1 cellular context compared by ENCODE assay signal in the genomic region with DNA sequence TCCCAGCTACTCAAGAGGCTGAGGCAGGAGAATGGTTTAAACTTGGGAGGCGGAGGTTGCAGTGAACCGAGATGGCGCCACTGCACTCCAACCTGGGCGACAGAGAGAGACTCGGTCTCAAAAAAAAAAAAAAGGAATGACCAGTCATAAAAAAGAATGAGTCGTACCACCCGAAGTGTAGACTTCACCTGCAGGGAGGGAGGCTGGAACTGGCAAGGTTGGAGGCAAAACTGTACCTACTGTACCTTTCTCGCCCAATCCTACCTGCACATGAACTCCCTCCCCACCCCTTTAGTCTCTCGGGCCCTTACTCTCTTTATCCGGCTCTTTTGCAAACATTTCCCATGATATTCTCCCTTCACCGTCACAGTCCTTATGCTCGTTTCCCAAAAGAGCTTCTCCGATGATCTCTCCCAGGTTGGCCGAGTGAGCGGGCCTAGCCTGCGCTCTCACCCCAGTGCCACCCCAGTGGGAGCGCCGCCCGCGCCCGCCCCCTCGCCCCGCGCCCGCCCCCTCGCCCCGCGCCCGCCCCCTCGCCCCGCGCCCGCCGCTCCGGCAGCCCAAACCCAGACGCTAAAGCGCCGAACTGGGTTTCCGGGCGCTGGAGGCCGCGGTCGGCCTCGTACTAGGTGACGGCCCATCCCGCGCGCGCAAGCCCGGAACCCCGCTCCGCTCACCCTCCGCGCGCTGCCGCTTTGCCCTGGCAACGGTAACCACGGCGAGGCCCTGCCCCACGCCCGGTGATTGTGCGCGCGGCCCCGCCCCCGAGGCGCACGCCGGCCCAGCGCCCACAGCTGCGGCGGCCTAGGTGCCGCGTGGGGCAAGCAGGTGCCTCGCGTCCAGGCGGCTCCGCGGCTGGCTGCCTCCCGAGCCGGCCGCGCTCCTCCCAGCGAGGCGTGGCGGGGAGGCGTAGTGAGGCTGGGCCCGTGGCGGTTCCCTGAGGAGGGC.
TF ChIP-seq lines count a peak whose summit lies in the region.

A gene (plus strand): TSS at position 772 of the 948 bp plus-strand sequence. CDS start 294 bp downstream, outside the sequence.

TF ChIP-seq in K562, 482 proteins besides CTCF, POLR2A, EP300 and RAD21 (continued from another document):
- TF ChIP-seq ZNF282 (CRISPR knock-in tag; IDR thresholded peaks at IDR 0.05) (no peak), ZNF384 (IDR thresholded peaks at IDR 0.05; ENCODE audit: low read depth, low read length) (peak; percentile 66), FOXP1 (CRISPR knock-in tag; IDR thresholded peaks at IDR 0.05) (0 out of 2 replicates have a peak, but pooled peaks have one; percentile 23), ZEB2 (IDR thresholded peaks at IDR 0.05) (no peak), IRF2 (CRISPR knock-in tag; IDR thresholded peaks at IDR 0.05) (no peak), HIVEP1 (CRISPR knock-in tag; IDR thresholded peaks at IDR 0.05) (no peak), HSF4 (CRISPR knock-in tag; IDR thresholded peaks at IDR 0.05; ENCODE audit: borderline replicate concordance) (no peak), ARID1B (IDR thresholded peaks at IDR 0.05) (no peak), ZNF146 (CRISPR knock-in tag; IDR thresholded peaks at IDR 0.05; ENCODE audit: unreplicated experiment) (no peak), SOX6 (IDR thresholded peaks at IDR 0.05) (no peak), TRIM28 (IDR thresholded peaks at IDR 0.05) (no peak), ZNF121 (CRISPR knock-in tag; conservative IDR thresholded peaks at IDR 0.05) (no peak), RNF2 (IDR thresholded peaks at IDR 0.05) (no peak), ZNF507 (tag; conservative IDR thresholded peaks at IDR 0.05) (no peak), CSDE1 (IDR thresholded peaks at IDR 0.05) (peak in 1 of 2 experiments; percentile 31; a peak in 1 of 4 replicates), NONO (IDR thresholded peaks at IDR 0.05; ENCODE audit: low read depth in 2 of 2, low read length in 1 of 2) (peak in 1 of 2 experiments; percentile 38; a peak in 1 of 4 replicates), RBM34 (IDR thresholded peaks at IDR 0.05; ENCODE audit: borderline replicate concordance, insufficient read depth, low read length) (no peak), ZNF717 (CRISPR knock-in tag; IDR thresholded peaks at IDR 0.05) (no peak), TBL1XR1 (IDR thresholded peaks at IDR 0.05; ENCODE audit: low read length in 2 of 2) (no peak), BHLHE40 (IDR thresholded peaks at IDR 0.05; ENCODE audit: low read length) (no peak), EHMT2 (IDR thresholded peaks at IDR 0.05) (no peak), ZFP30 (CRISPR knock-in tag; IDR thresholded peaks at IDR 0.05; ENCODE audit: borderline replicate concordance) (no peak), PTTG1 (tag; IDR thresholded peaks at IDR 0.05; ENCODE audit: low read depth) (no peak), NEUROD1 (IDR thresholded peaks at IDR 0.05; ENCODE audit: borderline replicate concordance, low read depth, low read length, partially characterized antibody) (peak; percentile 49), ZNF324 (CRISPR knock-in tag; IDR thresholded peaks at IDR 0.05) (no peak), KAT7 (CRISPR knock-in tag; IDR thresholded peaks at IDR 0.05; ENCODE audit: borderline replicate concordance) (no peak), NUFIP1 (IDR thresholded peaks at IDR 0.05; ENCODE audit: partially characterized antibody) (no peak), NR2C1 (IDR thresholded peaks at IDR 0.05) (no peak), NR2C1 (tag; IDR thresholded peaks at IDR 0.05) (no peak), PTRF (tag; IDR thresholded peaks at IDR 0.05) (no peak), ZNF644 (tag; IDR thresholded peaks at IDR 0.05; ENCODE audit: low read depth) (no peak), ZNF551 (CRISPR knock-in tag; IDR thresholded peaks at IDR 0.05) (no peak), GATAD2A (IDR thresholded peaks at IDR 0.05) (no peak), NR1H2 (CRISPR knock-in tag; IDR thresholded peaks at IDR 0.05) (no peak), JUND (IDR thresholded peaks at IDR 0.05; ENCODE audit: borderline replicate concordance, low read depth, low read length) (no peak), JUND (tag; IDR thresholded peaks at IDR 0.05; ENCODE audit: borderline replicate concordance, low read depth, low read length) (no peak), MTF1 (CRISPR knock-in tag; IDR thresholded peaks at IDR 0.05; ENCODE audit: borderline replicate concordance) (no peak), ZNF75A (CRISPR knock-in tag; IDR thresholded peaks at IDR 0.05) (no peak), SRSF1 (IDR thresholded peaks at IDR 0.05; ENCODE audit: low read depth, low read length) (no peak), SETDB1 (IDR thresholded peaks at IDR 0.05; ENCODE audit: low read length) (peak; percentile 59), ZKSCAN3 (CRISPR knock-in tag; IDR thresholded peaks at IDR 0.05) (no peak), L3MBTL2 (IDR thresholded peaks at IDR 0.05) (peak; percentile 83), NR3C1 (CRISPR knock-in tag; IDR thresholded peaks at IDR 0.05) (peak; percentile 54; the same call in 1 of the 2 replicates), RUNX1 (IDR thresholded peaks at IDR 0.05; ENCODE audit: low read depth) (no peak)
- TF ChIP-seq, protein P1, sequence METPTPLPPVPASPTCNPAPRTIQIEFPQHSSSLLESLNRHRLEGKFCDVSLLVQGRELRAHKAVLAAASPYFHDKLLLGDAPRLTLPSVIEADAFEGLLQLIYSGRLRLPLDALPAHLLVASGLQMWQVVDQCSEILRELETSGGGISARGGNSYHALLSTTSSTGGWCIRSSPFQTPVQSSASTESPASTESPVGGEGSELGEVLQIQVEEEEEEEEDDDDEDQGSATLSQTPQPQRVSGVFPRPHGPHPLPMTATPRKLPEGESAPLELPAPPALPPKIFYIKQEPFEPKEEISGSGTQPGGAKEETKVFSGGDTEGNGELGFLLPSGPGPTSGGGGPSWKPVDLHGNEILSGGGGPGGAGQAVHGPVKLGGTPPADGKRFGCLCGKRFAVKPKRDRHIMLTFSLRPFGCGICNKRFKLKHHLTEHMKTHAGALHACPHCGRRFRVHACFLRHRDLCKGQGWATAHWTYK (CRISPR knock-in tag; IDR thresholded peaks at IDR 0.05): no peak
- TF ChIP-seq, protein P2, sequence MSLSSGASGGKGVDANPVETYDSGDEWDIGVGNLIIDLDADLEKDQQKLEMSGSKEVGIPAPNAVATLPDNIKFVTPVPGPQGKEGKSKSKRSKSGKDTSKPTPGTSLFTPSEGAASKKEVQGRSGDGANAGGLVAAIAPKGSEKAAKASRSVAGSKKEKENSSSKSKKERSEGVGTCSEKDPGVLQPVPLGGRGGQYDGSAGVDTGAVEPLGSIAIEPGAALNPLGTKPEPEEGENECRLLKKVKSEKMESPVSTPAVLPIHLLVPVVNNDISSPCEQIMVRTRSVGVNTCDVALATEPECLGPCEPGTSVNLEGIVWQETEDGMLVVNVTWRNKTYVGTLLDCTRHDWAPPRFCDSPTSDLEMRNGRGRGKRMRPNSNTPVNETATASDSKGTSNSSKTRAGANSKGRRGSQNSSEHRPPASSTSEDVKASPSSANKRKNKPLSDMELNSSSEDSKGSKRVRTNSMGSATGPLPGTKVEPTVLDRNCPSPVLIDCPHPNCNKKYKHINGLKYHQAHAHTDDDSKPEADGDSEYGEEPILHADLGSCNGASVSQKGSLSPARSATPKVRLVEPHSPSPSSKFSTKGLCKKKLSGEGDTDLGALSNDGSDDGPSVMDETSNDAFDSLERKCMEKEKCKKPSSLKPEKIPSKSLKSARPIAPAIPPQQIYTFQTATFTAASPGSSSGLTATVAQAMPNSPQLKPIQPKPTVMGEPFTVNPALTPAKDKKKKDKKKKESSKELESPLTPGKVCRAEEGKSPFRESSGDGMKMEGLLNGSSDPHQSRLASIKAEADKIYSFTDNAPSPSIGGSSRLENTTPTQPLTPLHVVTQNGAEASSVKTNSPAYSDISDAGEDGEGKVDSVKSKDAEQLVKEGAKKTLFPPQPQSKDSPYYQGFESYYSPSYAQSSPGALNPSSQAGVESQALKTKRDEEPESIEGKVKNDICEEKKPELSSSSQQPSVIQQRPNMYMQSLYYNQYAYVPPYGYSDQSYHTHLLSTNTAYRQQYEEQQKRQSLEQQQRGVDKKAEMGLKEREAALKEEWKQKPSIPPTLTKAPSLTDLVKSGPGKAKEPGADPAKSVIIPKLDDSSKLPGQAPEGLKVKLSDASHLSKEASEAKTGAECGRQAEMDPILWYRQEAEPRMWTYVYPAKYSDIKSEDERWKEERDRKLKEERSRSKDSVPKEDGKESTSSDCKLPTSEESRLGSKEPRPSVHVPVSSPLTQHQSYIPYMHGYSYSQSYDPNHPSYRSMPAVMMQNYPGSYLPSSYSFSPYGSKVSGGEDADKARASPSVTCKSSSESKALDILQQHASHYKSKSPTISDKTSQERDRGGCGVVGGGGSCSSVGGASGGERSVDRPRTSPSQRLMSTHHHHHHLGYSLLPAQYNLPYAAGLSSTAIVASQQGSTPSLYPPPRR (CRISPR knock-in tag; IDR thresholded peaks at IDR 0.05; ENCODE audit: borderline replicate concordance): no peak
- TF ChIP-seq, protein P3, sequence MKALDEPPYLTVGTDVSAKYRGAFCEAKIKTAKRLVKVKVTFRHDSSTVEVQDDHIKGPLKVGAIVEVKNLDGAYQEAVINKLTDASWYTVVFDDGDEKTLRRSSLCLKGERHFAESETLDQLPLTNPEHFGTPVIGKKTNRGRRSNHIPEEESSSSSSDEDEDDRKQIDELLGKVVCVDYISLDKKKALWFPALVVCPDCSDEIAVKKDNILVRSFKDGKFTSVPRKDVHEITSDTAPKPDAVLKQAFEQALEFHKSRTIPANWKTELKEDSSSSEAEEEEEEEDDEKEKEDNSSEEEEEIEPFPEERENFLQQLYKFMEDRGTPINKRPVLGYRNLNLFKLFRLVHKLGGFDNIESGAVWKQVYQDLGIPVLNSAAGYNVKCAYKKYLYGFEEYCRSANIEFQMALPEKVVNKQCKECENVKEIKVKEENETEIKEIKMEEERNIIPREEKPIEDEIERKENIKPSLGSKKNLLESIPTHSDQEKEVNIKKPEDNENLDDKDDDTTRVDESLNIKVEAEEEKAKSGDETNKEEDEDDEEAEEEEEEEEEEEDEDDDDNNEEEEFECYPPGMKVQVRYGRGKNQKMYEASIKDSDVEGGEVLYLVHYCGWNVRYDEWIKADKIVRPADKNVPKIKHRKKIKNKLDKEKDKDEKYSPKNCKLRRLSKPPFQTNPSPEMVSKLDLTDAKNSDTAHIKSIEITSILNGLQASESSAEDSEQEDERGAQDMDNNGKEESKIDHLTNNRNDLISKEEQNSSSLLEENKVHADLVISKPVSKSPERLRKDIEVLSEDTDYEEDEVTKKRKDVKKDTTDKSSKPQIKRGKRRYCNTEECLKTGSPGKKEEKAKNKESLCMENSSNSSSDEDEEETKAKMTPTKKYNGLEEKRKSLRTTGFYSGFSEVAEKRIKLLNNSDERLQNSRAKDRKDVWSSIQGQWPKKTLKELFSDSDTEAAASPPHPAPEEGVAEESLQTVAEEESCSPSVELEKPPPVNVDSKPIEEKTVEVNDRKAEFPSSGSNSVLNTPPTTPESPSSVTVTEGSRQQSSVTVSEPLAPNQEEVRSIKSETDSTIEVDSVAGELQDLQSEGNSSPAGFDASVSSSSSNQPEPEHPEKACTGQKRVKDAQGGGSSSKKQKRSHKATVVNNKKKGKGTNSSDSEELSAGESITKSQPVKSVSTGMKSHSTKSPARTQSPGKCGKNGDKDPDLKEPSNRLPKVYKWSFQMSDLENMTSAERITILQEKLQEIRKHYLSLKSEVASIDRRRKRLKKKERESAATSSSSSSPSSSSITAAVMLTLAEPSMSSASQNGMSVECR (CRISPR knock-in tag; IDR thresholded peaks at IDR 0.05): peak; percentile 76
- TF ChIP-seq, protein P4, sequence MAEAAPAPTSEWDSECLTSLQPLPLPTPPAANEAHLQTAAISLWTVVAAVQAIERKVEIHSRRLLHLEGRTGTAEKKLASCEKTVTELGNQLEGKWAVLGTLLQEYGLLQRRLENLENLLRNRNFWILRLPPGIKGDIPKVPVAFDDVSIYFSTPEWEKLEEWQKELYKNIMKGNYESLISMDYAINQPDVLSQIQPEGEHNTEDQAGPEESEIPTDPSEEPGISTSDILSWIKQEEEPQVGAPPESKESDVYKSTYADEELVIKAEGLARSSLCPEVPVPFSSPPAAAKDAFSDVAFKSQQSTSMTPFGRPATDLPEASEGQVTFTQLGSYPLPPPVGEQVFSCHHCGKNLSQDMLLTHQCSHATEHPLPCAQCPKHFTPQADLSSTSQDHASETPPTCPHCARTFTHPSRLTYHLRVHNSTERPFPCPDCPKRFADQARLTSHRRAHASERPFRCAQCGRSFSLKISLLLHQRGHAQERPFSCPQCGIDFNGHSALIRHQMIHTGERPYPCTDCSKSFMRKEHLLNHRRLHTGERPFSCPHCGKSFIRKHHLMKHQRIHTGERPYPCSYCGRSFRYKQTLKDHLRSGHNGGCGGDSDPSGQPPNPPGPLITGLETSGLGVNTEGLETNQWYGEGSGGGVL (CRISPR knock-in tag; IDR thresholded peaks at IDR 0.05): no peak
- TF ChIP-seq, protein P5, sequence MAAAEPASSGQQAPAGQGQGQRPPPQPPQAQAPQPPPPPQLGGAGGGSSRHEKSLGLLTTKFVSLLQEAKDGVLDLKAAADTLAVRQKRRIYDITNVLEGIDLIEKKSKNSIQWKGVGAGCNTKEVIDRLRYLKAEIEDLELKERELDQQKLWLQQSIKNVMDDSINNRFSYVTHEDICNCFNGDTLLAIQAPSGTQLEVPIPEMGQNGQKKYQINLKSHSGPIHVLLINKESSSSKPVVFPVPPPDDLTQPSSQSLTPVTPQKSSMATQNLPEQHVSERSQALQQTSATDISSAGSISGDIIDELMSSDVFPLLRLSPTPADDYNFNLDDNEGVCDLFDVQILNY (CRISPR knock-in tag; IDR thresholded peaks at IDR 0.05): no peak
- TF ChIP-seq, protein P6, sequence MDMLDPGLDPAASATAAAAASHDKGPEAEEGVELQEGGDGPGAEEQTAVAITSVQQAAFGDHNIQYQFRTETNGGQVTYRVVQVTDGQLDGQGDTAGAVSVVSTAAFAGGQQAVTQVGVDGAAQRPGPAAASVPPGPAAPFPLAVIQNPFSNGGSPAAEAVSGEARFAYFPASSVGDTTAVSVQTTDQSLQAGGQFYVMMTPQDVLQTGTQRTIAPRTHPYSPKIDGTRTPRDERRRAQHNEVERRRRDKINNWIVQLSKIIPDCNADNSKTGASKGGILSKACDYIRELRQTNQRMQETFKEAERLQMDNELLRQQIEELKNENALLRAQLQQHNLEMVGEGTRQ (CRISPR knock-in tag; IDR thresholded peaks at IDR 0.05): no peak
- TF ChIP-seq, protein P7, sequence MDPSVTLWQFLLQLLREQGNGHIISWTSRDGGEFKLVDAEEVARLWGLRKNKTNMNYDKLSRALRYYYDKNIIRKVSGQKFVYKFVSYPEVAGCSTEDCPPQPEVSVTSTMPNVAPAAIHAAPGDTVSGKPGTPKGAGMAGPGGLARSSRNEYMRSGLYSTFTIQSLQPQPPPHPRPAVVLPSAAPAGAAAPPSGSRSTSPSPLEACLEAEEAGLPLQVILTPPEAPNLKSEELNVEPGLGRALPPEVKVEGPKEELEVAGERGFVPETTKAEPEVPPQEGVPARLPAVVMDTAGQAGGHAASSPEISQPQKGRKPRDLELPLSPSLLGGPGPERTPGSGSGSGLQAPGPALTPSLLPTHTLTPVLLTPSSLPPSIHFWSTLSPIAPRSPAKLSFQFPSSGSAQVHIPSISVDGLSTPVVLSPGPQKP (CRISPR knock-in tag; IDR thresholded peaks at IDR 0.05): no peak
TF ChIP-seq in K562: peak in this region for 49.
